ENCODE assay signal across 1 cellular context in the genomic region with DNA sequence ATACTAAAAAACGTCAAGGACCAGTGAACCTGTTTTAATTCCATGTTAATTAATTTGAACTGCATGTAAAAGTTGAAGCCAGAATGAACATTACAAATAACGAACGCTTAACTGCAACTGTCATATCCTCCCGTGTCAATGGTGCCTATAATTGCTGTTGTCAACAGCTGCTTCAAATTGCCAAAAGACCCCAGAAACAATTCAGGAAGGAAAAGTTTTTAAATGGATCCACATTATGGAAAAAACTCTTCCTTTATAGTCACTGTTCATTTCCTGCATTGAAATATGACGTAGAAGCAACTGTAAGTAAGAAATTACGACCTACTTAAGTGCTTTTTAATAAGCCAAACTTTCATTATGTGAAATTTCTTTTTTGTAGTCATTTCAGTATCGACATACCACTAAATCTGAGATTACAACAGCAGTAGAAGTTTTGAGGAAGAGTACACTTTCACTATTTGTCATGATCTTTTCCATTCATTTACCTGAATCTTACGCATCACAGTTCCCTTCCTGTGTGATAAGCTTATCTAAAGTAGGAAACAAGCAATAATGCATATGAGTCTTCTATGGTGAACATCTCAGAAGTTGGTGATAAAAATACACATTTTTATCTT.
A peak's percentile ranks its signal among the peaks of the same experiment; 100 is the strongest.
TF ChIP-seq lines count a peak whose summit lies in the region.

No MANE protein-coding gene starts in this region.

TF ChIP-seq in GM12878, 131 proteins besides CTCF, POLR2A, EP300 and RAD21 (continued from another document and continues in another):
- TF ChIP-seq SMC3 (IDR thresholded peaks at IDR 0.05; ENCODE audit: borderline replicate concordance, low read length) (no peak), KLF5 (IDR thresholded peaks at IDR 0.05; ENCODE audit: partially characterized antibody) (no peak), IKZF1 (conservative IDR thresholded peaks at IDR 0.05) (peak; percentile 93), PAX5 (IDR thresholded peaks at IDR 0.05; ENCODE audit: borderline replicate concordance, low read depth, low read length) (peak; percentile 51; the same call in 1 of the 2 replicates), POLR2AphosphoS5 (IDR thresholded peaks at IDR 0.05; ENCODE audit: low read length) (no peak), RCOR1 (conservative IDR thresholded peaks at IDR 0.05; ENCODE audit: low read depth, low read length) (no peak), BRCA1 (IDR thresholded peaks at IDR 0.05; ENCODE audit: low read depth, low read length) (no peak), WRNIP1 (IDR thresholded peaks at IDR 0.05; ENCODE audit: borderline replicate concordance, low read depth, low read length) (no peak), NFYA (IDR thresholded peaks at IDR 0.05; ENCODE audit: borderline replicate concordance, low read depth, low read length) (no peak), MYB (IDR thresholded peaks at IDR 0.05; ENCODE audit: borderline replicate concordance, low read depth, low read length) (no peak), MTA2 (IDR thresholded peaks at IDR 0.05; ENCODE audit: low read depth) (peak; percentile 98), RUNX3 (IDR thresholded peaks at IDR 0.05; ENCODE audit: low read length) (peak; percentile 92), EED (IDR thresholded peaks at IDR 0.05; ENCODE audit: low read depth) (peak; percentile 70; the same call in 1 of the 2 replicates), ETV6 (conservative IDR thresholded peaks at IDR 0.05 in 1 of 2, IDR thresholded peaks at IDR 0.05 in 1 of 2; ENCODE audit: borderline replicate concordance in 1 of 2, low read depth in 1 of 2) (peak in 1 of 2 experiments; percentile 94; a peak in 2 of 4 replicates), FOS (IDR thresholded peaks at IDR 0.05; ENCODE audit: borderline replicate concordance, extremely low read depth, insufficient read length) (no peak), EZH2 (IDR thresholded peaks at IDR 0.05; ENCODE audit: borderline replicate concordance, control insufficient read depth, low read depth, low read length) (no peak), NFIC (IDR thresholded peaks at IDR 0.05; ENCODE audit: low read depth, low read length) (peak; percentile 98), CBX5 (IDR thresholded peaks at IDR 0.05; ENCODE audit: low read depth) (0 out of 2 replicates have a peak, but pooled peaks have one; percentile 60), JUND (IDR thresholded peaks at IDR 0.05; ENCODE audit: low read depth, low read length) (peak; percentile 89), SREBF1 (IDR thresholded peaks at IDR 0.05; ENCODE audit: low read length) (0 out of 2 replicates have a peak, but pooled peaks have one; percentile 8), NRF1 (conservative IDR thresholded peaks at IDR 0.05; ENCODE audit: low read depth, low read length) (no peak), SMAD1 (IDR thresholded peaks at IDR 0.05; ENCODE audit: low read depth, partially characterized antibody) (peak; percentile 61), TAF1 (IDR thresholded peaks at IDR 0.05; ENCODE audit: borderline replicate concordance, low read depth, low read length) (no peak), CEBPB (IDR thresholded peaks at IDR 0.05; ENCODE audit: borderline replicate concordance in 1 of 2, low read depth in 2 of 2, low read length in 2 of 2) (peak in 1 of 2 experiments; percentile 60; a peak in 1 of 4 replicates), BHLHE40 (IDR thresholded peaks at IDR 0.05; ENCODE audit: borderline replicate concordance in 1 of 2, low read depth in 2 of 2, low read length in 1 of 2) (peak; percentile 7 to 28; a peak in 2 of 4 replicates), STAT1 (conservative IDR thresholded peaks at IDR 0.05) (no peak), FOXK2 (IDR thresholded peaks at IDR 0.05) (no peak), SPI1 (IDR thresholded peaks at IDR 0.05; ENCODE audit: borderline replicate concordance, insufficient read depth, low read depth, low read length) (peak; percentile 87), ESRRA (IDR thresholded peaks at IDR 0.05; ENCODE audit: low read length) (no peak), ZNF384 (IDR thresholded peaks at IDR 0.05; ENCODE audit: borderline replicate concordance, low read depth, low read length) (no peak), NR2F1 (conservative IDR thresholded peaks at IDR 0.05) (no peak), GATAD2B (conservative IDR thresholded peaks at IDR 0.05; ENCODE audit: low read depth) (peak; percentile 69; the same call in 1 of the 2 replicates), DPF2 (IDR thresholded peaks at IDR 0.05) (peak; percentile 97), HDAC2 (IDR thresholded peaks at IDR 0.05) (no peak), IRF4 (IDR thresholded peaks at IDR 0.05; ENCODE audit: low read depth, low read length) (peak; percentile 96), IKZF2 (IDR thresholded peaks at IDR 0.05) (peak; percentile 96 to 97), BMI1 (IDR thresholded peaks at IDR 0.05; ENCODE audit: borderline replicate concordance) (peak; percentile 89)
- TF ChIP-seq, protein P1, sequence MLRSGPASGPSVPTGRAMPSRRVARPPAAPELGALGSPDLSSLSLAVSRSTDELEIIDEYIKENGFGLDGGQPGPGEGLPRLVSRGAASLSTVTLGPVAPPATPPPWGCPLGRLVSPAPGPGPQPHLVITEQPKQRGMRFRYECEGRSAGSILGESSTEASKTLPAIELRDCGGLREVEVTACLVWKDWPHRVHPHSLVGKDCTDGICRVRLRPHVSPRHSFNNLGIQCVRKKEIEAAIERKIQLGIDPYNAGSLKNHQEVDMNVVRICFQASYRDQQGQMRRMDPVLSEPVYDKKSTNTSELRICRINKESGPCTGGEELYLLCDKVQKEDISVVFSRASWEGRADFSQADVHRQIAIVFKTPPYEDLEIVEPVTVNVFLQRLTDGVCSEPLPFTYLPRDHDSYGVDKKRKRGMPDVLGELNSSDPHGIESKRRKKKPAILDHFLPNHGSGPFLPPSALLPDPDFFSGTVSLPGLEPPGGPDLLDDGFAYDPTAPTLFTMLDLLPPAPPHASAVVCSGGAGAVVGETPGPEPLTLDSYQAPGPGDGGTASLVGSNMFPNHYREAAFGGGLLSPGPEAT (IDR thresholded peaks at IDR 0.05; ENCODE audit: low read depth): peak; percentile 85; the same call in 1 of the 2 replicates
- TF ChIP-seq, protein P2, sequence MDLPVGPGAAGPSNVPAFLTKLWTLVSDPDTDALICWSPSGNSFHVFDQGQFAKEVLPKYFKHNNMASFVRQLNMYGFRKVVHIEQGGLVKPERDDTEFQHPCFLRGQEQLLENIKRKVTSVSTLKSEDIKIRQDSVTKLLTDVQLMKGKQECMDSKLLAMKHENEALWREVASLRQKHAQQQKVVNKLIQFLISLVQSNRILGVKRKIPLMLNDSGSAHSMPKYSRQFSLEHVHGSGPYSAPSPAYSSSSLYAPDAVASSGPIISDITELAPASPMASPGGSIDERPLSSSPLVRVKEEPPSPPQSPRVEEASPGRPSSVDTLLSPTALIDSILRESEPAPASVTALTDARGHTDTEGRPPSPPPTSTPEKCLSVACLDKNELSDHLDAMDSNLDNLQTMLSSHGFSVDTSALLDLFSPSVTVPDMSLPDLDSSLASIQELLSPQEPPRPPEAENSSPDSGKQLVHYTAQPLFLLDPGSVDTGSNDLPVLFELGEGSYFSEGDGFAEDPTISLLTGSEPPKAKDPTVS (IDR thresholded peaks at IDR 0.05; ENCODE audit: low read depth, low read length): no peak
- TF ChIP-seq, protein P3, sequence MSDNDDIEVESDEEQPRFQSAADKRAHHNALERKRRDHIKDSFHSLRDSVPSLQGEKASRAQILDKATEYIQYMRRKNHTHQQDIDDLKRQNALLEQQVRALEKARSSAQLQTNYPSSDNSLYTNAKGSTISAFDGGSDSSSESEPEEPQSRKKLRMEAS (IDR thresholded peaks at IDR 0.05; ENCODE audit: low read depth, low read length): no peak
- TF ChIP-seq, protein P4, sequence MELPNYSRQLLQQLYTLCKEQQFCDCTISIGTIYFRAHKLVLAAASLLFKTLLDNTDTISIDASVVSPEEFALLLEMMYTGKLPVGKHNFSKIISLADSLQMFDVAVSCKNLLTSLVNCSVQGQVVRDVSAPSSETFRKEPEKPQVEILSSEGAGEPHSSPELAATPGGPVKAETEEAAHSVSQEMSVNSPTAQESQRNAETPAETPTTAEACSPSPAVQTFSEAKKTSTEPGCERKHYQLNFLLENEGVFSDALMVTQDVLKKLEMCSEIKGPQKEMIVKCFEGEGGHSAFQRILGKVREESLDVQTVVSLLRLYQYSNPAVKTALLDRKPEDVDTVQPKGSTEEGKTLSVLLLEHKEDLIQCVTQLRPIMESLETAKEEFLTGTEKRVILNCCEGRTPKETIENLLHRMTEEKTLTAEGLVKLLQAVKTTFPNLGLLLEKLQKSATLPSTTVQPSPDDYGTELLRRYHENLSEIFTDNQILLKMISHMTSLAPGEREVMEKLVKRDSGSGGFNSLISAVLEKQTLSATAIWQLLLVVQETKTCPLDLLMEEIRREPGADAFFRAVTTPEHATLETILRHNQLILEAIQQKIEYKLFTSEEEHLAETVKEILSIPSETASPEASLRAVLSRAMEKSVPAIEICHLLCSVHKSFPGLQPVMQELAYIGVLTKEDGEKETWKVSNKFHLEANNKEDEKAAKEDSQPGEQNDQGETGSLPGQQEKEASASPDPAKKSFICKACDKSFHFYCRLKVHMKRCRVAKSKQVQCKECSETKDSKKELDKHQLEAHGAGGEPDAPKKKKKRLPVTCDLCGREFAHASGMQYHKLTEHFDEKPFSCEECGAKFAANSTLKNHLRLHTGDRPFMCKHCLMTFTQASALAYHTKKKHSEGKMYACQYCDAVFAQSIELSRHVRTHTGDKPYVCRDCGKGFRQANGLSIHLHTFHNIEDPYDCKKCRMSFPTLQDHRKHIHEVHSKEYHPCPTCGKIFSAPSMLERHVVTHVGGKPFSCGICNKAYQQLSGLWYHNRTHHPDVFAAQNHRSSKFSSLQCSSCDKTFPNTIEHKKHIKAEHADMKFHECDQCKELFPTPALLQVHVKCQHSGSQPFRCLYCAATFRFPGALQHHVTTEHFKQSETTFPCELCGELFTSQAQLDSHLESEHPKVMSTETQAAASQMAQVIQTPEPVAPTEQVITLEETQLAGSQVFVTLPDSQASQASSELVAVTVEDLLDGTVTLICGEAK (IDR thresholded peaks at IDR 0.05; ENCODE audit: borderline replicate concordance): no peak; the same call in 1 of the 2 replicates
- TF ChIP-seq, protein P5, sequence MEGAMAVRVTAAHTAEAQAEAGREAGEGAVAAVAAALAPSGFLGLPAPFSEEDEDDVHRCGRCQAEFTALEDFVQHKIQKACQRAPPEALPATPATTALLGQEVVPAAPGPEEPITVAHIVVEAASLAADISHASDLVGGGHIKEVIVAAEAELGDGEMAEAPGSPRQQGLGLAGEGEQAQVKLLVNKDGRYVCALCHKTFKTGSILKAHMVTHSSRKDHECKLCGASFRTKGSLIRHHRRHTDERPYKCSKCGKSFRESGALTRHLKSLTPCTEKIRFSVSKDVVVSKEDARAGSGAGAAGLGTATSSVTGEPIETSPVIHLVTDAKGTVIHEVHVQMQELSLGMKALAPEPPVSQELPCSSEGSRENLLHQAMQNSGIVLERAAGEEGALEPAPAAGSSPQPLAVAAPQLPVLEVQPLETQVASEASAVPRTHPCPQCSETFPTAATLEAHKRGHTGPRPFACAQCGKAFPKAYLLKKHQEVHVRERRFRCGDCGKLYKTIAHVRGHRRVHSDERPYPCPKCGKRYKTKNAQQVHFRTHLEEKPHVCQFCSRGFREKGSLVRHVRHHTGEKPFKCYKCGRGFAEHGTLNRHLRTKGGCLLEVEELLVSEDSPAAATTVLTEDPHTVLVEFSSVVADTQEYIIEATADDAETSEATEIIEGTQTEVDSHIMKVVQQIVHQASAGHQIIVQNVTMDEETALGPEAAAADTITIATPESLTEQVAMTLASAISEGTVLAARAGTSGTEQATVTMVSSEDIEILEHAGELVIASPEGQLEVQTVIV (IDR thresholded peaks at IDR 0.05; ENCODE audit: borderline replicate concordance, partially characterized antibody): no peak
- TF ChIP-seq, protein P6, sequence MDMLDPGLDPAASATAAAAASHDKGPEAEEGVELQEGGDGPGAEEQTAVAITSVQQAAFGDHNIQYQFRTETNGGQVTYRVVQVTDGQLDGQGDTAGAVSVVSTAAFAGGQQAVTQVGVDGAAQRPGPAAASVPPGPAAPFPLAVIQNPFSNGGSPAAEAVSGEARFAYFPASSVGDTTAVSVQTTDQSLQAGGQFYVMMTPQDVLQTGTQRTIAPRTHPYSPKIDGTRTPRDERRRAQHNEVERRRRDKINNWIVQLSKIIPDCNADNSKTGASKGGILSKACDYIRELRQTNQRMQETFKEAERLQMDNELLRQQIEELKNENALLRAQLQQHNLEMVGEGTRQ (IDR thresholded peaks at IDR 0.05; ENCODE audit: borderline replicate concordance, low read depth, low read length): no peak
- TF ChIP-seq, protein P7, sequence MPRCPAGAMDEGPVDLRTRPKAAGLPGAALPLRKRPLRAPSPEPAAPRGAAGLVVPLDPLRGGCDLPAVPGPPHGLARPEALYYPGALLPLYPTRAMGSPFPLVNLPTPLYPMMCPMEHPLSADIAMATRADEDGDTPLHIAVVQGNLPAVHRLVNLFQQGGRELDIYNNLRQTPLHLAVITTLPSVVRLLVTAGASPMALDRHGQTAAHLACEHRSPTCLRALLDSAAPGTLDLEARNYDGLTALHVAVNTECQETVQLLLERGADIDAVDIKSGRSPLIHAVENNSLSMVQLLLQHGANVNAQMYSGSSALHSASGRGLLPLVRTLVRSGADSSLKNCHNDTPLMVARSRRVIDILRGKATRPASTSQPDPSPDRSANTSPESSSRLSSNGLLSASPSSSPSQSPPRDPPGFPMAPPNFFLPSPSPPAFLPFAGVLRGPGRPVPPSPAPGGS (IDR thresholded peaks at IDR 0.05; ENCODE audit: borderline replicate concordance, insufficient read depth, low read depth, low read length, poor library complexity, severe bottlenecking): no peak
- TF ChIP-seq, protein P8, sequence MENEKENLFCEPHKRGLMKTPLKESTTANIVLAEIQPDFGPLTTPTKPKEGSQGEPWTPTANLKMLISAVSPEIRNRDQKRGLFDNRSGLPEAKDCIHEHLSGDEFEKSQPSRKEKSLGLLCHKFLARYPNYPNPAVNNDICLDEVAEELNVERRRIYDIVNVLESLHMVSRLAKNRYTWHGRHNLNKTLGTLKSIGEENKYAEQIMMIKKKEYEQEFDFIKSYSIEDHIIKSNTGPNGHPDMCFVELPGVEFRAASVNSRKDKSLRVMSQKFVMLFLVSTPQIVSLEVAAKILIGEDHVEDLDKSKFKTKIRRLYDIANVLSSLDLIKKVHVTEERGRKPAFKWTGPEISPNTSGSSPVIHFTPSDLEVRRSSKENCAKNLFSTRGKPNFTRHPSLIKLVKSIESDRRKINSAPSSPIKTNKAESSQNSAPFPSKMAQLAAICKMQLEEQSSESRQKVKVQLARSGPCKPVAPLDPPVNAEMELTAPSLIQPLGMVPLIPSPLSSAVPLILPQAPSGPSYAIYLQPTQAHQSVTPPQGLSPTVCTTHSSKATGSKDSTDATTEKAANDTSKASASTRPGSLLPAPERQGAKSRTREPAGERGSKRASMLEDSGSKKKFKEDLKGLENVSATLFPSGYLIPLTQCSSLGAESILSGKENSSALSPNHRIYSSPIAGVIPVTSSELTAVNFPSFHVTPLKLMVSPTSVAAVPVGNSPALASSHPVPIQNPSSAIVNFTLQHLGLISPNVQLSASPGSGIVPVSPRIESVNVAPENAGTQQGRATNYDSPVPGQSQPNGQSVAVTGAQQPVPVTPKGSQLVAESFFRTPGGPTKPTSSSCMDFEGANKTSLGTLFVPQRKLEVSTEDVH (IDR thresholded peaks at IDR 0.05; ENCODE audit: low read depth, partially characterized antibody): no peak
